ENCODE assay signal across 18 cellular contexts in the genomic region with DNA sequence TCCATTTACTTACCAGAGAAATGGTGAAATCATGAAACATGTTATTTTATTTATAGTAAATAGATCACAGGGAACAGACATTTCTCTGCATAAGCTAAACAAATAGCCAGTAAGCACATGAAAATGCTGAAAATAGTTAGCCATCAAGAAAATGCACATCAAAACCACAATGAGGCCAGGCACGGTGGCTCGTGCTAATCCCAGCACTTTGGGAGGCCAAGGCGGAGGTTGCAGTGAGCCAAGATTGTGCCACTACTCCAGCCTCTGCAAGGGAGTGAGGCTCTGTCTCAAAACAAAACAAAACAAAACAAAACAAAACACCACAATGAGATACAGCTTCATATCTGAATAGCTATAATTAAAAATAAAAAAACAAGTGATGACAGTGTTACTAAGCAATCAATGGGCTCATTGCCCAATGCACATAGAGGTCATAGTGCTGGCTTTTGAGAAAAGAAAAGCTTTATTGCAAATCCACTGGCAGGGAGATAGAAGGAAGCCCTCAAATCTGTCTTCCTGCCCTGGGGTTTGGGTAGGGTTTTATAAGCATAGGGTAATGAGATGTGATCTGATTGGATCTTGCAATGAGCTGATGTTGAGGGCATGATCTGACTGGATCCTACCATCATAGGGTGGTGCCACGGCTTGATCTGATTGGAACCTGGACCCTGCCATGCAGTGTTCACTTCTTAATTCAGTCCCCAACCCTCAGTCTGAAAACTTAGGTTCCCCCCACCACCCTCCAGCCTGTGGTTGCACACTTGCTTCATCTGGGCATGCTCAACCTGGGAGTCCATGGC. TPM values are rescaled to one million over a fixed set of nuclear protein-coding genes. Genes with fewer than 3 reads are reported as not detected.
DNase-seq lines count a peak whose midpoint lies in the region; ATAC-seq, FAIRE-seq and TF ChIP-seq lines count a peak whose summit lies in the region.
"Had no signal": no experiment of that assay in that cellular context is flagged by ENCODE, and none has a peak within 500 bp of the region (broad histone marks: within the 10 kb centered on the region; RNA-seq: fewer than 3 reads in every experiment).

No MANE protein-coding gene starts in this region.

- SMC1A ChIA-PET in GM12878 (lab: Charles Lee; ENCODE audit: uncharacterized antibody, unreplicated experiment): interaction anchor here (0.6 to 1.5 kb wide), 3 partner anchors 12 to 79 kb away, joined by 3 to 4 read pairs (median 3); no protein-coding TSS in a partner anchor

- H3K9me3 ChIP-seq in GM12878 (replicated peaks; ENCODE audit: control insufficient read depth, insufficient read depth, low read length): no peaks in the 10 kb centered on the region
- H3K9me3 ChIP-seq in left ventricle myocardium inferior (replicated peaks): no peaks in the 10 kb centered on the region
- no peaks in the 10 kb centered on the region for H3K9me3 ChIP-seq in CD8-positive, alpha-beta memory T cell (ENCODE audit: low read length)
- H3K9me3 ChIP-seq: stomach had no signal

- no peak for FAIRE-seq in GM12878 (lab: Jason Lieb, UNC)
- FAIRE-seq in D721Med (lab: Jason Lieb, UNC): no peak

- POLR2A ChIA-PET in AG04449 (lab: Yijun Ruan, JAX) (no interaction called here), GM12878 (lab: Charles Lee) (no interaction called here)
- POLR2A ChIA-PET in CD8-positive, alpha-beta memory T cell (lab: Charles Lee): no interaction called here

- H3K27me3 Mint-ChIP-seq in HFFc6 (ENCODE audit: insufficient read depth): no peaks in the 10 kb centered on the region
- peaks cover 4 to 31% of the 10 kb centered on the region in 2 donors for H3K27me3 Mint-ChIP-seq in CD8-positive, alpha-beta memory T cell

- peaks cover 20% of the 10 kb centered on the region for H3K4me1 Mint-ChIP-seq in HFFc6 (ENCODE audit: low read depth)
- H3K4me1 Mint-ChIP-seq in CD8-positive, alpha-beta memory T cell: no peaks in the 10 kb centered on the region
- H3K4me1 Mint-ChIP-seq: activated CD4-positive, alpha-beta T cell treated with anti-CD3 and anti-CD28 coated beads, Interleukin-2, amount 10 ng/mL, durations not matched to agents 7 days and 5 days; activated naive CD4-positive, alpha-beta T cell treated with anti-CD3 and anti-CD28 coated beads, Interleukin-2, amount 50 U/mL, for 24 hours; neural crest cell had no signal

- H3K27me3 ChIP-seq in GM12878 (replicated peaks in 1 of 2; ENCODE audit: control insufficient read depth in 2 of 2, insufficient read depth in 2 of 2, low read length in 1 of 2) (no peaks in the 10 kb centered on the region), left ventricle myocardium inferior (ENCODE audit: low read depth) (no peaks in the 10 kb centered on the region)
- H3K27me3 ChIP-seq in CD8-positive, alpha-beta memory T cell (ENCODE audit: insufficient read depth, low read length, poor library complexity, severe bottlenecking): no peaks in the 10 kb centered on the region
- H3K27me3 ChIP-seq: stomach had no signal

- H3K27ac Mint-ChIP-seq in HFFc6: no peak overlapping the region
- no peak overlapping the region for H3K27ac Mint-ChIP-seq in CD8-positive, alpha-beta memory T cell
- H3K27ac Mint-ChIP-seq: activated CD4-positive, alpha-beta T cell treated with anti-CD3 and anti-CD28 coated beads, Interleukin-2, amount 10 ng/mL, durations not matched to agents 7 days and 5 days; activated naive CD4-positive, alpha-beta T cell treated with anti-CD3 and anti-CD28 coated beads, Interleukin-2, amount 50 U/mL, for 24 hours; effector memory CD8-positive, alpha-beta T cell had no signal

- CTCF ChIA-PET in AG04449 (lab: Yijun Ruan, JAX) (interaction anchor here (1.2 to 1.4 kb wide), 2 partner anchors 11 to 620 kb away, joined by 3 to 4 read pairs; no protein-coding TSS in a partner anchor), GM12878 (lab: Yijun Ruan, JAX) (no interaction called here)
- CTCF ChIA-PET in CD8-positive, alpha-beta memory T cell (lab: Charles Lee): no interaction called here

- H3K4me1 ChIP-seq in GM12878 (ENCODE audit: control insufficient read depth, insufficient read depth, low read length) (no peaks in the 10 kb centered on the region), left ventricle myocardium inferior (peaks cover 18% of the 10 kb centered on the region)
- H3K4me1 ChIP-seq in CD8-positive, alpha-beta memory T cell (ENCODE audit: insufficient read depth, low read length): no peaks in the 10 kb centered on the region

- H3K4me2 ChIP-seq in GM12878 (ENCODE audit: control insufficient read depth, insufficient read depth): no peak overlapping the region

- no peak overlapping the region for H3K4me3 Mint-ChIP-seq in HFFc6
- H3K4me3 Mint-ChIP-seq in CD8-positive, alpha-beta memory T cell: no peak overlapping the region
- H3K4me3 Mint-ChIP-seq: activated CD4-positive, alpha-beta T cell treated with anti-CD3 and anti-CD28 coated beads, Interleukin-2, amount 10 ng/mL, durations not matched to agents 7 days and 5 days; activated naive CD4-positive, alpha-beta T cell treated with anti-CD3 and anti-CD28 coated beads, Interleukin-2, amount 50 U/mL, for 24 hours; effector memory CD8-positive, alpha-beta T cell; neural crest cell had no signal

- intact Hi-C loops in GM12878 (cut with micrococcal nuclease; ENCODE audit: unreplicated experiment): no loop called here
- intact Hi-C loops in left ventricle myocardium inferior (cut with micrococcal nuclease): no loop called here

- no peaks in the 10 kb centered on the region for H3K79me2 ChIP-seq in GM12878 (ENCODE audit: control insufficient read depth, insufficient read depth, low read length)

- ATAC-seq in GM12878: peak; percentile 36
- no peak for ATAC-seq in GM18505 (IDR thresholded peaks at IDR 0.05; ENCODE audit: unreplicated experiment)
- ATAC-seq: effector memory CD8-positive, alpha-beta T cell; HCT116 had no signal

- in situ Hi-C loops in GM12878 (cut with MboI): no loop called here

- H3K9ac ChIP-seq in GM12878 (ENCODE audit: control insufficient read depth, insufficient read depth, low read length): no peak overlapping the region

- H3K4me3 ChIP-seq in AG04449 (ENCODE audit: low read depth, low read length): no peak overlapping the region
- no peak overlapping the region for H3K4me3 ChIP-seq in GM12878
- H3K4me3 ChIP-seq in left ventricle myocardium inferior: no peak overlapping the region
- H3K4me3 ChIP-seq in CD8-positive, alpha-beta memory T cell (ENCODE audit: low read length): no peak overlapping the region
- H3K4me3 ChIP-seq: SK-N-MC, stomach had no signal

- TF ChIP-seq CTCF in AG04449 (IDR thresholded peaks at IDR 0.05; ENCODE audit: insufficient read depth, low read length, missing control alignments) (no peak), HFFc6 (IDR thresholded peaks at IDR 0.05) (no peak), GM12878 (IDR thresholded peaks at IDR 0.05 in 2 of 3, conservative IDR thresholded peaks at IDR 0.05 in 1 of 3; ENCODE audit: control insufficient read depth in 2 of 3, extremely low read depth in 1 of 3, insufficient read depth in 1 of 3, low read depth in 3 of 3, low read length in 3 of 3) (no peak), left ventricle myocardium inferior (IDR thresholded peaks at IDR 0.05; ENCODE audit: borderline replicate concordance) (no peak), D721Med (IDR thresholded peaks at IDR 0.05; ENCODE audit: insufficient read depth, missing control alignments) (no peak)

- no peak for TF ChIP-seq EP300 in GM12878 (IDR thresholded peaks at IDR 0.05; ENCODE audit: borderline replicate concordance in 1 of 2, control insufficient read depth in 1 of 2, low read depth in 2 of 2, low read length in 2 of 2)

- no TSS peak for BruUV-seq in GM12878 (replicated peaks; lab: Mats Ljungman, UMichigan)

- TF ChIP-seq RAD21 in GM12878 (IDR thresholded peaks at IDR 0.05; ENCODE audit: insufficient read depth, low read depth, low read length): no peak

- RAD21 ChIA-PET in GM12878 (lab: Charles Lee; ENCODE audit: unreplicated experiment): no interaction called here

- no peaks in the 10 kb centered on the region for H3K36me3 Mint-ChIP-seq in HFFc6 (ENCODE audit: low read depth)
- peaks cover 0 to 3% (median 0%) of the 10 kb centered on the region in 3 donors for H3K36me3 Mint-ChIP-seq in CD8-positive, alpha-beta memory T cell
- H3K36me3 Mint-ChIP-seq: activated naive CD4-positive, alpha-beta T cell treated with anti-CD3 and anti-CD28 coated beads, Interleukin-2, amount 50 U/mL, for 24 hours had no signal

- no peaks in the 10 kb centered on the region for H3K9me3 Mint-ChIP-seq in HFFc6
- no peaks in the 10 kb centered on the region for H3K9me3 Mint-ChIP-seq in CD8-positive, alpha-beta memory T cell
- H3K9me3 Mint-ChIP-seq: activated CD4-positive, alpha-beta T cell treated with anti-CD3 and anti-CD28 coated beads, Interleukin-2, amount 10 ng/mL, durations not matched to agents 7 days and 5 days; activated naive CD4-positive, alpha-beta T cell treated with anti-CD3 and anti-CD28 coated beads, Interleukin-2, amount 50 U/mL, for 24 hours; effector memory CD8-positive, alpha-beta T cell; neural crest cell had no signal

- no peaks in the 10 kb centered on the region for H3K36me3 ChIP-seq in GM12878 (ENCODE audit: control insufficient read depth in 2 of 2, insufficient read depth in 2 of 2, low read length in 1 of 2)
- H3K36me3 ChIP-seq in left ventricle myocardium inferior: no peaks in the 10 kb centered on the region
- H3K36me3 ChIP-seq in CD8-positive, alpha-beta memory T cell (ENCODE audit: insufficient read depth, low read length): no peaks in the 10 kb centered on the region
- H3K36me3 ChIP-seq: stomach had no signal

- TF ChIP-seq POLR2A in GM12878 (IDR thresholded peaks at IDR 0.05; ENCODE audit: low read depth, low read length) (no peak), GM18505 (IDR thresholded peaks at IDR 0.05; ENCODE audit: borderline replicate concordance, extremely low read depth, insufficient read depth, insufficient read length) (no peak)

- no peak overlapping the region for H2AFZ ChIP-seq in GM12878 (ENCODE audit: control insufficient read depth, low read depth, low read length)

- no peak overlapping the region for H3K27ac ChIP-seq in GM12878 (ENCODE audit: control insufficient read depth, insufficient read depth)
- H3K27ac ChIP-seq in left ventricle myocardium inferior (replicated peaks): peak overlapping the region; percentile 17
- no peak overlapping the region for H3K27ac ChIP-seq in CD8-positive, alpha-beta memory T cell (ENCODE audit: low read depth, low read length)
- H3K27ac ChIP-seq: SK-N-MC, stomach had no signal

- DNase-seq in AG04449 (ENCODE audit: low read depth, low spot score): peak; percentile 66
- peak; percentile 29 for DNase-seq in HFFc6
- DNase-seq in GM12878 (ENCODE audit: low read depth, low spot score): no peak
- DNase-seq in left ventricle myocardium inferior: no peak
- no peak for DNase-seq in D721Med (ENCODE audit: insufficient read length, low spot score)
- no peak for DNase-seq in CD8-positive, alpha-beta memory T cell
- no peak for DNase-seq in SW 1271 (lab: John Stamatoyannopoulos, UW)
- DNase-seq: activated CD4-positive, alpha-beta T cell treated with anti-CD3 and anti-CD28 coated beads, Interleukin-2, amount 10 ng/mL, durations not matched to agents 7 days and 5 days; caudate nucleus; effector memory CD8-positive, alpha-beta T cell; NCI-H2029; NCI-H526; stomach had no signal

- 44% methylated on average over 4 of the region's 4 CpGs for WGBS in GM12878 (ENCODE audit: insufficient coverage, insufficient replicate concordance, low lambda C conversion rate, missing lambda C conversion rate)

- no peaks in the 10 kb centered on the region for H4K20me1 ChIP-seq in GM12878 (ENCODE audit: control insufficient read depth, insufficient read depth)

RNA-seq across cellular contexts. Expression of a gene that starts 16.2 kb away (rescaled TPM):
- 10 to 100 TPM; 12.4 to 15.8 (median 15.6) TPM for total RNA-seq in HFFc6 (2021; fragmentation: NEBNext Ultra II Directional; extraction: Animal tissue kit (Norgen Biotek cat#: 25700))
- total RNA-seq in GM12878 (2013; cell fraction: nucleolus; rRNA removed): 16.5 and 17.8 TPM in 2 replicates
- total RNA-seq in GM12878 (2014; rRNA removed): 23.5 and 25.1 TPM in 2 replicates
- 21.4 and 21.5 TPM in 2 replicates for total RNA-seq in GM12878 (2014; rRNA removed; fragmentation: Illumina TruSeq; extraction: Trizol)
- total RNA-seq in GM12878 (2021): 21.6 and 22.2 TPM in 2 replicates
- polyA plus RNA-seq in GM12878 (2011; ENCODE audit: low read depth): 9.6 TPM
- polyA plus RNA-seq in GM12878 (2011; rRNA removed): 12.4 and 12.7 TPM in 2 replicates
- 6.1 and 7.2 TPM in 2 replicates for polyA plus RNA-seq in GM12878 (2011; cell fraction: cytosol; rRNA removed)
- 7.3 and 9.9 TPM in 2 replicates for polyA plus RNA-seq in GM12878 (2011; cell fraction: nucleus; rRNA removed)
- 12.9 and 13.0 TPM in 2 replicates for polyA plus RNA-seq in GM12878 (2012)
- 23.8 and 25.0 TPM in 2 replicates for polyA plus RNA-seq in GM12878 (2014; fragmentation: Illumina TruSeq; extraction: Trizol)
- polyA plus RNA-seq in GM12878 (2014; fragmentation: Nextera tagmentation; extraction: Ambion mirVana): 1 to 10 TPM; 6.8 to 9.1 TPM
- polyA plus RNA-seq in GM12878 (2014; rRNA removed): 16.0 and 16.2 TPM in 2 replicates
- 10 to 100 TPM; 10.1 to 10.4 TPM for polyA plus RNA-seq in GM12878 (2016; fragmentation: Nextera tagmentation; extraction: Ambion mirVana)
- polyA minus RNA-seq in GM12878 (2011; rRNA and poly(A)+ RNA removed): 9.9 and 10.7 TPM in 2 replicates
- polyA minus RNA-seq in GM12878 (2011; cell fraction: cytosol; rRNA and poly(A)+ RNA removed): 4.0 TPM in 2 replicates
- polyA minus RNA-seq in GM12878 (2011; cell fraction: nucleus; rRNA and poly(A)+ RNA removed): 11.5 and 13.6 TPM in 2 replicates
- total RNA-seq in left ventricle myocardium inferior: 21.7 TPM
- total RNA-seq in CD8-positive, alpha-beta memory T cell: 10 to 100 TPM; 29.0 to 29.3 TPM
- polyA plus RNA-seq in CD8-positive, alpha-beta memory T cell: 13.6 TPM

Comparison
In these comparisons a context has a peak if more than half of its experiments do, and no peak if none do; other contexts are left out.
1. DNase-seq: peak in AG04449 (single experiment) and HFFc6 (single experiment); none in GM12878 (single experiment), left ventricle myocardium inferior (single experiment), D721Med (single experiment), CD8-positive, alpha-beta memory T cell (0 of 5) and SW 1271 (0 of 2).